Comparison of ENCODE assay signal across 1 cellular context in genomic region chr17:46772013-46772878, GRCh38.
TF ChIP-seq lines count a peak whose summit lies in the region.

No MANE protein-coding gene starts in this region.

TF ChIP-seq in IMR-90, 13 proteins besides CTCF, POLR2A, EP300 and RAD21:
- TF ChIP-seq CHD1 (IDR thresholded peaks at IDR 0.05; ENCODE audit: low read depth, low read length) (no peak), USF2 (IDR thresholded peaks at IDR 0.05; ENCODE audit: low read depth, low read length) (no peak), FOS (IDR thresholded peaks at IDR 0.05; ENCODE audit: low read depth, low read length) (no peak), RFX5 (IDR thresholded peaks at IDR 0.05; ENCODE audit: low read depth, low read length) (no peak), CEBPB (IDR thresholded peaks at IDR 0.05; ENCODE audit: low read depth, low read length) (no peak), MXI1 (IDR thresholded peaks at IDR 0.05; ENCODE audit: borderline replicate concordance, low read depth, low read length) (no peak), BHLHE40 (IDR thresholded peaks at IDR 0.05; ENCODE audit: low read depth, low read length) (no peak), MAZ (IDR thresholded peaks at IDR 0.05; ENCODE audit: borderline replicate concordance, low read depth, low read length) (no peak), ELK1 (IDR thresholded peaks at IDR 0.05; ENCODE audit: borderline replicate concordance, low read depth, low read length) (no peak), NFE2L2 (IDR thresholded peaks at IDR 0.05; ENCODE audit: low read depth, low read length) (no peak)
